ENCODE assay signal across 1 cellular context in the genomic region with DNA sequence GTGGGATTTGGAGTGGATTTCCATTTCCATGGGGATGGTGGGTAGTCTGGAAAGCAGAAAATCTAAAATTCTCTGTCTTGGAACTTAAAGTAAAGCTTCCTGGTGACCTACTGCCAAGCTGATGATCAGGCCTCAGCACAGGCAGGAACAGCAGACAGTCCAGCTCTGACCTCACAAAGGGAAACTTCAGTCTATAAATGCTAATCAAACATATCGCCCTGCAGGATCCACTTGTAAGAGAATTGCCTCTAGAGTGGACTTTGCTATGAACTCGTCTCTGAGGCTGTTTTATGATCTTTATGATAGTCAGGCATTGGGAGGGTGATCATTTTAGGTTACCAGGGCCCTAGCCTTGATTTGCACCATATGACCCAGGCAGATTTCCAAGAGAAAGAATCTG.
TF ChIP-seq lines count a peak whose summit lies in the region.

No MANE protein-coding gene starts in this region.

TF ChIP-seq in HepG2, 621 proteins besides CTCF, POLR2A, EP300 and RAD21 (continued from another document):
- TF ChIP-seq, protein P1, sequence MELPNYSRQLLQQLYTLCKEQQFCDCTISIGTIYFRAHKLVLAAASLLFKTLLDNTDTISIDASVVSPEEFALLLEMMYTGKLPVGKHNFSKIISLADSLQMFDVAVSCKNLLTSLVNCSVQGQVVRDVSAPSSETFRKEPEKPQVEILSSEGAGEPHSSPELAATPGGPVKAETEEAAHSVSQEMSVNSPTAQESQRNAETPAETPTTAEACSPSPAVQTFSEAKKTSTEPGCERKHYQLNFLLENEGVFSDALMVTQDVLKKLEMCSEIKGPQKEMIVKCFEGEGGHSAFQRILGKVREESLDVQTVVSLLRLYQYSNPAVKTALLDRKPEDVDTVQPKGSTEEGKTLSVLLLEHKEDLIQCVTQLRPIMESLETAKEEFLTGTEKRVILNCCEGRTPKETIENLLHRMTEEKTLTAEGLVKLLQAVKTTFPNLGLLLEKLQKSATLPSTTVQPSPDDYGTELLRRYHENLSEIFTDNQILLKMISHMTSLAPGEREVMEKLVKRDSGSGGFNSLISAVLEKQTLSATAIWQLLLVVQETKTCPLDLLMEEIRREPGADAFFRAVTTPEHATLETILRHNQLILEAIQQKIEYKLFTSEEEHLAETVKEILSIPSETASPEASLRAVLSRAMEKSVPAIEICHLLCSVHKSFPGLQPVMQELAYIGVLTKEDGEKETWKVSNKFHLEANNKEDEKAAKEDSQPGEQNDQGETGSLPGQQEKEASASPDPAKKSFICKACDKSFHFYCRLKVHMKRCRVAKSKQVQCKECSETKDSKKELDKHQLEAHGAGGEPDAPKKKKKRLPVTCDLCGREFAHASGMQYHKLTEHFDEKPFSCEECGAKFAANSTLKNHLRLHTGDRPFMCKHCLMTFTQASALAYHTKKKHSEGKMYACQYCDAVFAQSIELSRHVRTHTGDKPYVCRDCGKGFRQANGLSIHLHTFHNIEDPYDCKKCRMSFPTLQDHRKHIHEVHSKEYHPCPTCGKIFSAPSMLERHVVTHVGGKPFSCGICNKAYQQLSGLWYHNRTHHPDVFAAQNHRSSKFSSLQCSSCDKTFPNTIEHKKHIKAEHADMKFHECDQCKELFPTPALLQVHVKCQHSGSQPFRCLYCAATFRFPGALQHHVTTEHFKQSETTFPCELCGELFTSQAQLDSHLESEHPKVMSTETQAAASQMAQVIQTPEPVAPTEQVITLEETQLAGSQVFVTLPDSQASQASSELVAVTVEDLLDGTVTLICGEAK (IDR thresholded peaks at IDR 0.05): no peak
- TF ChIP-seq, protein P1 (CRISPR knock-in tag; IDR thresholded peaks at IDR 0.05): no peak
- TF ChIP-seq ZNF709 (CRISPR knock-in tag; IDR thresholded peaks at IDR 0.05) (no peak), CENPX (CRISPR knock-in tag; IDR thresholded peaks at IDR 0.05) (no peak), STAG1 (CRISPR knock-in tag; IDR thresholded peaks at IDR 0.05) (no peak), SMAD1 (CRISPR knock-in tag; IDR thresholded peaks at IDR 0.05; ENCODE audit: borderline replicate concordance, low read depth) (no peak), SNAI1 (CRISPR knock-in tag; IDR thresholded peaks at IDR 0.05; ENCODE audit: borderline replicate concordance) (no peak), ZNF501 (CRISPR knock-in tag; IDR thresholded peaks at IDR 0.05) (no peak), SATB2 (CRISPR knock-in tag; IDR thresholded peaks at IDR 0.05) (no peak), ZNF10 (CRISPR knock-in tag; IDR thresholded peaks at IDR 0.05; ENCODE audit: borderline replicate concordance, low read depth) (no peak), CREB1 (IDR thresholded peaks at IDR 0.05) (no peak), CREB1 (CRISPR knock-in tag; IDR thresholded peaks at IDR 0.05) (no peak), ZBTB1 (CRISPR knock-in tag; IDR thresholded peaks at IDR 0.05; ENCODE audit: borderline replicate concordance) (no peak), ZNF382 (CRISPR knock-in tag; IDR thresholded peaks at IDR 0.05; ENCODE audit: borderline replicate concordance) (no peak)
- TF ChIP-seq, protein P2, sequence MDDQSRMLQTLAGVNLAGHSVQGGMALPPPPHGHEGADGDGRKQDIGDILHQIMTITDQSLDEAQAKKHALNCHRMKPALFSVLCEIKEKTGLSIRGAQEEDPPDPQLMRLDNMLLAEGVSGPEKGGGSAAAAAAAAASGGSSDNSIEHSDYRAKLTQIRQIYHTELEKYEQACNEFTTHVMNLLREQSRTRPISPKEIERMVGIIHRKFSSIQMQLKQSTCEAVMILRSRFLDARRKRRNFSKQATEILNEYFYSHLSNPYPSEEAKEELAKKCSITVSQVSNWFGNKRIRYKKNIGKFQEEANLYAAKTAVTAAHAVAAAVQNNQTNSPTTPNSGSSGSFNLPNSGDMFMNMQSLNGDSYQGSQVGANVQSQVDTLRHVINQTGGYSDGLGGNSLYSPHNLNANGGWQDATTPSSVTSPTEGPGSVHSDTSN (CRISPR knock-in tag; IDR thresholded peaks at IDR 0.05; ENCODE audit: borderline replicate concordance): no peak
- TF ChIP-seq, protein P3, sequence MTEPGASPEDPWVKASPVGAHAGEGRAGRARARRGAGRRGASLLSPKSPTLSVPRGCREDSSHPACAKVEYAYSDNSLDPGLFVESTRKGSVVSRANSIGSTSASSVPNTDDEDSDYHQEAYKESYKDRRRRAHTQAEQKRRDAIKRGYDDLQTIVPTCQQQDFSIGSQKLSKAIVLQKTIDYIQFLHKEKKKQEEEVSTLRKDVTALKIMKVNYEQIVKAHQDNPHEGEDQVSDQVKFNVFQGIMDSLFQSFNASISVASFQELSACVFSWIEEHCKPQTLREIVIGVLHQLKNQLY (CRISPR knock-in tag; IDR thresholded peaks at IDR 0.05): no peak
- TF ChIP-seq, protein P4, sequence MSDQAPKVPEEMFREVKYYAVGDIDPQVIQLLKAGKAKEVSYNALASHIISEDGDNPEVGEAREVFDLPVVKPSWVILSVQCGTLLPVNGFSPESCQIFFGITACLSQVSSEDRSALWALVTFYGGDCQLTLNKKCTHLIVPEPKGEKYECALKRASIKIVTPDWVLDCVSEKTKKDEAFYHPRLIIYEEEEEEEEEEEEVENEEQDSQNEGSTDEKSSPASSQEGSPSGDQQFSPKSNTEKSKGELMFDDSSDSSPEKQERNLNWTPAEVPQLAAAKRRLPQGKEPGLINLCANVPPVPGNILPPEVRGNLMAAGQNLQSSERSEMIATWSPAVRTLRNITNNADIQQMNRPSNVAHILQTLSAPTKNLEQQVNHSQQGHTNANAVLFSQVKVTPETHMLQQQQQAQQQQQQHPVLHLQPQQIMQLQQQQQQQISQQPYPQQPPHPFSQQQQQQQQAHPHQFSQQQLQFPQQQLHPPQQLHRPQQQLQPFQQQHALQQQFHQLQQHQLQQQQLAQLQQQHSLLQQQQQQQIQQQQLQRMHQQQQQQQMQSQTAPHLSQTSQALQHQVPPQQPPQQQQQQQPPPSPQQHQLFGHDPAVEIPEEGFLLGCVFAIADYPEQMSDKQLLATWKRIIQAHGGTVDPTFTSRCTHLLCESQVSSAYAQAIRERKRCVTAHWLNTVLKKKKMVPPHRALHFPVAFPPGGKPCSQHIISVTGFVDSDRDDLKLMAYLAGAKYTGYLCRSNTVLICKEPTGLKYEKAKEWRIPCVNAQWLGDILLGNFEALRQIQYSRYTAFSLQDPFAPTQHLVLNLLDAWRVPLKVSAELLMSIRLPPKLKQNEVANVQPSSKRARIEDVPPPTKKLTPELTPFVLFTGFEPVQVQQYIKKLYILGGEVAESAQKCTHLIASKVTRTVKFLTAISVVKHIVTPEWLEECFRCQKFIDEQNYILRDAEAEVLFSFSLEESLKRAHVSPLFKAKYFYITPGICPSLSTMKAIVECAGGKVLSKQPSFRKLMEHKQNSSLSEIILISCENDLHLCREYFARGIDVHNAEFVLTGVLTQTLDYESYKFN (CRISPR knock-in tag; conservative IDR thresholded peaks at IDR 0.05): no peak
TF ChIP-seq in HepG2: peak in this region for 0.
